Comparison of ENCODE assay signal across 21 cellular contexts in genomic region chr12:130482448-130482847, GRCh38.
DNase-seq lines count a peak whose midpoint lies in the region; FAIRE-seq and TF ChIP-seq lines count a peak whose summit lies in the region.
"Had no signal": no experiment of that assay in that cellular context is flagged by ENCODE, and none has a peak within 500 bp of the region (broad histone marks: within the 10 kb centered on the region; RNA-seq: fewer than 3 reads in every experiment).

No MANE protein-coding gene starts in this region.

- H3K27me3 ChIP-seq in A673 (replicated peaks; ENCODE audit: insufficient read depth, low read depth, low read length, poor library complexity) (peaks cover 5% of the 10 kb centered on the region), esophagus squamous epithelium (peaks cover 0 to 26% (median 0%) of the 10 kb centered on the region in 4 donors)

- no peak for TF ChIP-seq CTCF in A673 (conservative IDR thresholded peaks at IDR 0.05; ENCODE audit: low read depth, low read length)
- peak; percentile 20; the same call in 1 of the 2 replicates for TF ChIP-seq CTCF in LNCaP clone FGC (IDR thresholded peaks at IDR 0.05; ENCODE audit: control insufficient read depth, extremely low read depth, insufficient read depth)
- TF ChIP-seq CTCF in esophagus squamous epithelium (IDR thresholded peaks at IDR 0.05), result no peak

- intact Hi-C loops in A673 (cut with micrococcal nuclease; ENCODE audit: unreplicated experiment) (no loop called here), esophagus squamous epithelium (cut with DNase I) (no loop called here)

- POLR2A ChIA-PET in A673 (lab: Charles Lee; ENCODE audit: low non-redundant PET), result no interaction called here

- no peaks in the 10 kb centered on the region for H3K36me3 ChIP-seq in A673 (ENCODE audit: insufficient read depth, low read length, poor library complexity, severe bottlenecking)
- H3K36me3 ChIP-seq in esophagus squamous epithelium, result no peaks in the 10 kb centered on the region
- H3K36me3 ChIP-seq: gastrocnemius medialis, upper lobe of left lung, WERI-Rb-1 had no signal

- TF ChIP-seq POLR2A in esophagus squamous epithelium (IDR thresholded peaks at IDR 0.05), result no peak

- H3K4me1 ChIP-seq in A673 (ENCODE audit: insufficient read depth, low read length, poor library complexity, severe bottlenecking) (no peaks in the 10 kb centered on the region), esophagus squamous epithelium (peaks cover 0 to 8% (median 0%) of the 10 kb centered on the region in 3 donors)
- H3K4me1 ChIP-seq: gastrocnemius medialis, upper lobe of left lung had no signal

- peak; percentile 34 for DNase-seq in DMS53 (lab: John Stamatoyannopoulos, UW)
- no peak for DNase-seq in DMS53 treated with DMSO at 0.1 percent for 48 hours (lab: John Stamatoyannopoulos, UW; ENCODE audit: unreplicated experiment)
- peak; percentile 27 for DNase-seq in A673 (ENCODE audit: low spot score)
- DNase-seq in LNCaP clone FGC (ENCODE audit: low read depth), result peak; percentile 2
- peak; percentile 28 for DNase-seq in iPS DF 19.7 (ENCODE audit: low read depth, low spot score)
- DNase-seq in esophagus squamous epithelium (lab: John Stamatoyannopoulos, UW), result no peak
- DNase-seq in urothelium cell line (ENCODE audit: low spot score), result no peak
- no peak for DNase-seq in HCEC 1CT
- DNase-seq: 8988T; activated CD4-positive, alpha-beta T cell treated with anti-CD3 and anti-CD28 coated beads, Interleukin-2, amount 50 U/mL, for 1 hour; activated CD8-positive, alpha-beta memory T cell treated with anti-CD3 and anti-CD28 coated beads, Interleukin-2, amount 10 ng/mL, durations not matched to agents 7 days and 5 days; gastrocnemius medialis; hippocampal formation; KBM-7; midbrain; T-helper 2 cell; upper lobe of left lung; WERI-Rb-1 had no signal

- 79 to 80% methylated on average over 3 of the region's 3 CpGs for WGBS in esophagus squamous epithelium, 2 donors

- FAIRE-seq in urothelium cell line (lab: Jason Lieb, UNC), result no peak
- FAIRE-seq: keratinocyte had no signal

- CTCF ChIA-PET in A673 (lab: Charles Lee), result no interaction called here

- no peak overlapping the region for H3K27ac ChIP-seq in A673 (ENCODE audit: low read depth, low read length, poor library complexity, severe bottlenecking)
- no peak overlapping the region for H3K27ac ChIP-seq in esophagus squamous epithelium
- H3K27ac ChIP-seq: coronary artery, gastrocnemius medialis, SK-N-MC, upper lobe of left lung, WERI-Rb-1 had no signal

- H3K4me3 ChIP-seq in A673 (ENCODE audit: low read depth, low read length, poor library complexity, severe bottlenecking), result no peak overlapping the region
- H3K4me3 ChIP-seq in LNCaP clone FGC (ENCODE audit: low read depth, low read length), result no peak overlapping the region
- H3K4me3 ChIP-seq in esophagus squamous epithelium, result no peak overlapping the region
- H3K4me3 ChIP-seq: coronary artery, gastrocnemius medialis, SK-N-MC, upper lobe of left lung had no signal

- no TSS peak for BruUV-seq in A673 (replicated peaks; lab: Mats Ljungman, UMichigan)

- H3K9me3 ChIP-seq in A673 (ENCODE audit: low read depth, low read length, poor library complexity, severe bottlenecking) (no peaks in the 10 kb centered on the region), esophagus squamous epithelium (no peaks in the 10 kb centered on the region)
- H3K9me3 ChIP-seq: gastrocnemius medialis, upper lobe of left lung had no signal

Comparison
In these comparisons a context has a peak if more than half of its experiments do, and no peak if none do; other contexts are left out.
1. DNase-seq: peak in DMS53 (single experiment), A673 (single experiment), LNCaP clone FGC (single experiment) and iPS DF 19.7 (single experiment); none in DMS53 treated with DMSO at 0.1 percent for 48 hours (single experiment), esophagus squamous epithelium (single experiment), urothelium cell line (single experiment) and HCEC 1CT (single experiment).